Comparison of ENCODE assay signal across 15 cellular contexts in the genomic region with DNA sequence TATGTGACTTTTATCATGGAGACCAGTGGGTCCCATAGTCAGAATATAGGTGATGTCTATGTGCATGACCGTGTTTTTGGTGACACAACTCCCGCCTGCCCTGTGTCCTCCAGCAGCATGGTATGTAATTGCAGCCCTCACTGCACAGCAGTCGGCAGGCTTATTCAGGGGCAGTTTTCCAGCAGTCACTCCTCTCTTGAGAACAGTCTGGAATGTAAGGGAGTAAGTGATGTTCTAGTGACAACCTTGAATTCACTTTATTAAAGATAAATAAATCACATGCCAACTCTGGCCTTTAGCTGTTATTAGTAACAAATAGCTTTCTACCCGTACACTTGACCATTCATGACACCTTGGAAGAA. TPM values are rescaled to one million over a fixed set of nuclear protein-coding genes. Genes with fewer than 3 reads are reported as not detected.
DNase-seq lines count a peak whose midpoint lies in the region; ATAC-seq and TF ChIP-seq lines count a peak whose summit lies in the region.
"Had no signal": no experiment of that assay in that cellular context is flagged by ENCODE, and none has a peak within 500 bp of the region (broad histone marks: within the 10 kb centered on the region; RNA-seq: fewer than 3 reads in every experiment).

No MANE protein-coding gene starts in this region.

- H3K9me3 ChIP-seq in right cardiac atrium (ENCODE audit: control insufficient read depth, low read length) (no peaks in the 10 kb centered on the region), upper lobe of left lung (no peaks in the 10 kb centered on the region)
- H3K9me3 ChIP-seq: SK-N-SH had no signal

- no peaks in the 10 kb centered on the region for H3K9me3 Mint-ChIP-seq in osteocyte (ENCODE audit: unreplicated experiment)
- H3K9me3 Mint-ChIP-seq: CD4-positive, CD25-positive, alpha-beta regulatory T cell had no signal

- no peak overlapping the region for H3K4me3 Mint-ChIP-seq in osteocyte (ENCODE audit: unreplicated experiment)
- H3K4me3 Mint-ChIP-seq: CD4-positive, CD25-positive, alpha-beta regulatory T cell had no signal

- H3K27ac Mint-ChIP-seq in osteocyte (ENCODE audit: unreplicated experiment) = peak overlapping the region; percentile 74
- H3K27ac Mint-ChIP-seq: CD4-positive, CD25-positive, alpha-beta regulatory T cell had no signal

- 56% methylated on average over 4 of the region's 4 CpGs for WGBS in right cardiac atrium
- WGBS in upper lobe of left lung, 2 donors = 48 to 63% methylated on average over 4 of the region's 4 CpGs

- peak; percentile 16 for DNase-seq in DMS 273 (lab: John Stamatoyannopoulos, UW; ENCODE audit: unreplicated experiment)
- no peak for DNase-seq in DMS 273 treated with DMSO at 0.1 percent for 48 hours (lab: John Stamatoyannopoulos, UW)
- no peak for DNase-seq in right cardiac atrium
- DNase-seq in osteocyte (ENCODE audit: extremely low spot score, unreplicated experiment) = no peak
- no peak for DNase-seq in upper lobe of left lung
- DNase-seq in NCI-H524 treated with DMSO at 0.1 percent for 48 hours (lab: John Stamatoyannopoulos, UW) = no peak
- DNase-seq in cerebellar nuclear complex (lab: John Stamatoyannopoulos, UW) = no peak
- DNase-seq: 8988T; activated naive CD4-positive, alpha-beta T cell treated with Interleukin-2 at 50 U/mL for 16 hours; CD4-positive, CD25-positive, alpha-beta regulatory T cell; hypothalamus; midbrain; SK-N-SH; WERI-Rb-1 had no signal

- no peaks in the 10 kb centered on the region for H3K27me3 Mint-ChIP-seq in osteocyte (ENCODE audit: unreplicated experiment)

- no peak for TF ChIP-seq EP300 in upper lobe of left lung (IDR thresholded peaks at IDR 0.05)

- H3K36me3 ChIP-seq in upper lobe of left lung = no peaks in the 10 kb centered on the region
- H3K36me3 ChIP-seq: WERI-Rb-1 had no signal

- peaks cover 17% of the 10 kb centered on the region for H3K4me1 ChIP-seq in right cardiac atrium (ENCODE audit: control insufficient read depth, insufficient read depth, low read length)
- H3K4me1 ChIP-seq in upper lobe of left lung = peaks cover 16 to 33% (median 26%) of the 10 kb centered on the region in 4 donors

- H3K27me3 ChIP-seq in right cardiac atrium (ENCODE audit: control insufficient read depth, insufficient read depth) = no peaks in the 10 kb centered on the region
- no peaks in the 10 kb centered on the region for H3K27me3 ChIP-seq in upper lobe of left lung

- no peak for TF ChIP-seq POLR2A in upper lobe of left lung (IDR thresholded peaks at IDR 0.05)

- H3K27ac ChIP-seq in right cardiac atrium (ENCODE audit: low read length) (peak overlapping the region; percentile 88), upper lobe of left lung (peak overlapping the region; percentile 52 to 72 (median 65))
- H3K27ac ChIP-seq: WERI-Rb-1 had no signal

- TF ChIP-seq CTCF in osteocyte (IDR thresholded peaks at IDR 0.05) = no peak
- TF ChIP-seq CTCF in upper lobe of left lung (IDR thresholded peaks at IDR 0.05) = no peak

- ATAC-seq in right cardiac atrium (peak; percentile 62 to 75), upper lobe of left lung (ENCODE audit: low FRiP score in 2 of 2) (peak; percentile 46 to 77), GM21723 (IDR thresholded peaks at IDR 0.05; ENCODE audit: unreplicated experiment) (no peak)

- H3K4me1 Mint-ChIP-seq in osteocyte (ENCODE audit: unreplicated experiment) = peaks cover 24% of the 10 kb centered on the region

- H3K36me3 Mint-ChIP-seq in osteocyte (ENCODE audit: unreplicated experiment) = no peaks in the 10 kb centered on the region
- H3K36me3 Mint-ChIP-seq: CD4-positive, CD25-positive, alpha-beta regulatory T cell had no signal

- H3K4me3 ChIP-seq in right cardiac atrium (ENCODE audit: low read length) (no peak overlapping the region), upper lobe of left lung (no peak overlapping the region)

- intact Hi-C loops in right cardiac atrium (cut with DNase I) = no loop called here

RNA-seq across cellular contexts. Expression of gene ZNRF3, which starts 27.9 kb away (rescaled TPM):
- 1 to 10 TPM; 8.4 to 9.4 (median 8.8) TPM for total RNA-seq in right cardiac atrium
- 4.0 TPM for polyA plus RNA-seq in right cardiac atrium
- 6.4 and 6.7 TPM in 2 replicates for total RNA-seq in osteocyte
- total RNA-seq in upper lobe of left lung = 10 to 100 TPM; 11.4 to 16.9 (median 14.4) TPM
